Comparison of ENCODE assay signal across 8 cellular contexts in the genomic region with DNA sequence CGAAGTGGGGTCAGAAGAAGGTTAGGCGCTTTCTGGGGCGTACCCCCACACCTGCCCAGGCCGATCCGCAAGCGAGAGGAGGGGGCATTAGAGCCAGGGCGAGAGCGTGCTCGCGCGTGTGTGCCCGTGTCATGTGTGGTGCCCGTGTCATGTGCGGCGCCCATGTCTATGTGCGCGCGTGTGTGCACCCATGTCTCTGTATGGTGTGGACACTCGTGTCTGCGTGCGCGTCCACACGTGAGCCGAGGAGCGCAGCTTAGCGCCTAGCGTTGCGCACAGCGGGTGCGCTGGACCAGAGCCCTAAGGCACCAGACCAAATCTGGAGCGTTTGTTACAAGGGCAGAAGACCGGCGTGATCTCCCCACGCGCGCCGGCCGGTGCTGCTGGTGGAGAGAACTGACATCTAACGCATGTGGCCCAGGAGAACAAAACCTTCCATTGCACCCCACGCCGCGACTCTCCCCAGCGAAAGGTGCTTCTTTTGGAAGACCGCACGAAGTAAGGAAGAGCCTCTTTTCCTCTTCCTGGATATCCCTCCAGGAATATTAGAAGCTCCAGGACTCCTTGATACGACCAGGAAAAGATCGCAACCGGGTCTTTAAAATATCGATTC. TPM values are rescaled to one million over a fixed set of nuclear protein-coding genes. Genes with fewer than 3 reads are reported as not detected.
DNase-seq lines count a peak whose midpoint lies in the region; ATAC-seq and TF ChIP-seq lines count a peak whose summit lies in the region.

No MANE protein-coding gene starts in this region.

- peaks cover 9% of the 10 kb centered on the region for H3K27me3 ChIP-seq in CD8-positive, alpha-beta memory T cell (ENCODE audit: insufficient read depth, low read length, poor library complexity, severe bottlenecking)
- H3K27me3 ChIP-seq in foreskin keratinocyte: peaks cover 25% of the 10 kb centered on the region
- H3K27me3 ChIP-seq in neutrophil: peaks cover 57% of the 10 kb centered on the region
- no peaks in the 10 kb centered on the region for H3K27me3 ChIP-seq in aorta (ENCODE audit: control insufficient read depth in 1 of 2, insufficient read depth in 2 of 2, low read length in 1 of 2)

- DNase-seq in CD8-positive, alpha-beta memory T cell: peak in 4 of 5 donors; percentile 3 to 49 (median 17)
- peak; percentile 12 for DNase-seq in activated T-helper 2 cell treated with anti-CD3 and anti-CD28 coated beads, Interferon-gamma antibody, Interleukin-2, Interleukin-4, amounts not matched to agents 10 μg/mL and 5 μg/mL and 100 μg/mL, durations not matched to agents 14 hours and 24 hours and 36 hours (ENCODE audit: low spot score)
- DNase-seq in foreskin keratinocyte (peak in 1 of 2 donors; percentile 39), aorta (peak; percentile 51 to 76)
- no peak for DNase-seq in effector CD4-positive, alpha-beta T cell

- intact Hi-C loops in activated T-helper 2 cell treated with anti-CD3 and anti-CD28 coated beads, Interferon-gamma antibody, Interleukin-2, Interleukin-4, amounts not matched to agents 10 μg/mL and 5 μg/mL and 100 μg/mL, durations not matched to agents 14 hours and 24 hours and 36 hours (cut with micrococcal nuclease): loop anchor here (1.0 to 10.0 kb wide), 9 partner anchors 50 to 292 kb away; a partner anchor contains a TSS
- intact Hi-C loops in aorta (cut with DNase I): loop anchor here in 1 of 2 donors (5.0 kb wide), 1 partner anchor 70 kb away; a partner anchor contains a TSS

- H3K27ac Mint-ChIP-seq in CD8-positive, alpha-beta memory T cell: peak overlapping the region in 6 of 8 donors; percentile 1 to 82 (median 46)
- H3K27ac Mint-ChIP-seq in IgD-negative memory B cell: peak overlapping the region in 1 of 3 donors; percentile 25
- H3K27ac Mint-ChIP-seq in activated T-helper 2 cell treated with anti-CD3 and anti-CD28 coated beads, Interferon-gamma antibody, Interleukin-2, Interleukin-4, amounts not matched to agents 10 μg/mL and 5 μg/mL and 100 μg/mL, durations not matched to agents 14 hours and 24 hours and 36 hours: peak overlapping the region; percentile 59

- no peaks in the 10 kb centered on the region for H3K36me3 ChIP-seq in CD8-positive, alpha-beta memory T cell (ENCODE audit: insufficient read depth, low read length)
- H3K36me3 ChIP-seq in neutrophil (no peaks in the 10 kb centered on the region), aorta (ENCODE audit: control insufficient read depth in 1 of 2, insufficient read depth in 2 of 2, low read length in 1 of 2) (no peaks in the 10 kb centered on the region)

- peak; percentile 27 for ATAC-seq in GM21515 (IDR thresholded peaks at IDR 0.05; ENCODE audit: unreplicated experiment)
- ATAC-seq in foreskin keratinocyte: peak; percentile 30
- peak; percentile 72 for ATAC-seq in aorta (ENCODE audit: low FRiP score)

- TF ChIP-seq CTCF in foreskin keratinocyte (conservative IDR thresholded peaks at IDR 0.05): no peak
- no peak for TF ChIP-seq CTCF in neutrophil (IDR thresholded peaks at IDR 0.05)

- no peaks in the 10 kb centered on the region for H3K9me3 ChIP-seq in CD8-positive, alpha-beta memory T cell (ENCODE audit: low read length)
- H3K9me3 ChIP-seq in neutrophil (no peaks in the 10 kb centered on the region), aorta (ENCODE audit: control insufficient read depth, low read length) (no peaks in the 10 kb centered on the region)

- peaks cover 19 to 30% (median 25%) of the 10 kb centered on the region in 3 donors for H3K4me1 Mint-ChIP-seq in CD8-positive, alpha-beta memory T cell
- peaks cover 8 to 20% (median 19%) of the 10 kb centered on the region in 3 donors for H3K4me1 Mint-ChIP-seq in IgD-negative memory B cell
- peaks cover 24% of the 10 kb centered on the region for H3K4me1 Mint-ChIP-seq in activated T-helper 2 cell treated with anti-CD3 and anti-CD28 coated beads, Interferon-gamma antibody, Interleukin-2, Interleukin-4, amounts not matched to agents 10 μg/mL and 5 μg/mL and 100 μg/mL, durations not matched to agents 14 hours and 24 hours and 36 hours (ENCODE audit: low read depth)

- H3K4me3 Mint-ChIP-seq in CD8-positive, alpha-beta memory T cell: peak overlapping the region; percentile 85 to 91 (median 87)
- peak overlapping the region; percentile 59 to 93 (median 88) for H3K4me3 Mint-ChIP-seq in IgD-negative memory B cell
- H3K4me3 Mint-ChIP-seq in activated T-helper 2 cell treated with anti-CD3 and anti-CD28 coated beads, Interferon-gamma antibody, Interleukin-2, Interleukin-4, amounts not matched to agents 10 μg/mL and 5 μg/mL and 100 μg/mL, durations not matched to agents 14 hours and 24 hours and 36 hours (ENCODE audit: low read depth): peak overlapping the region; percentile 82

- peak overlapping the region; percentile 59 for H3K4me3 ChIP-seq in CD8-positive, alpha-beta memory T cell (ENCODE audit: low read length)
- H3K4me3 ChIP-seq in neutrophil (ENCODE audit: low read depth in 1 of 2, low read length in 1 of 2) (peak overlapping the region; percentile 24 to 57), aorta (ENCODE audit: low read length in 2 of 2) (peak overlapping the region in 1 of 2 donors; percentile 34)

- peaks cover 11 to 30% of the 10 kb centered on the region in 2 donors for H3K27me3 Mint-ChIP-seq in CD8-positive, alpha-beta memory T cell
- H3K27me3 Mint-ChIP-seq in IgD-negative memory B cell: peaks cover 24% of the 10 kb centered on the region
- peaks cover 10% of the 10 kb centered on the region for H3K27me3 Mint-ChIP-seq in activated T-helper 2 cell treated with anti-CD3 and anti-CD28 coated beads, Interferon-gamma antibody, Interleukin-2, Interleukin-4, amounts not matched to agents 10 μg/mL and 5 μg/mL and 100 μg/mL, durations not matched to agents 14 hours and 24 hours and 36 hours (ENCODE audit: low read depth)

- H3K27ac ChIP-seq in CD8-positive, alpha-beta memory T cell (ENCODE audit: low read depth, low read length): no peak overlapping the region
- H3K27ac ChIP-seq in foreskin keratinocyte: peak overlapping the region; percentile 90
- no peak overlapping the region for H3K27ac ChIP-seq in neutrophil
- no peak overlapping the region for H3K27ac ChIP-seq in aorta (ENCODE audit: low read depth in 1 of 2, low read length in 2 of 2)

- H3K36me3 Mint-ChIP-seq in CD8-positive, alpha-beta memory T cell: peaks cover 0 to 8% (median 6%) of the 10 kb centered on the region in 3 donors
- H3K36me3 Mint-ChIP-seq in IgD-negative memory B cell: peaks cover 3% of the 10 kb centered on the region
- H3K36me3 Mint-ChIP-seq in activated T-helper 2 cell treated with anti-CD3 and anti-CD28 coated beads, Interferon-gamma antibody, Interleukin-2, Interleukin-4, amounts not matched to agents 10 μg/mL and 5 μg/mL and 100 μg/mL, durations not matched to agents 14 hours and 24 hours and 36 hours (ENCODE audit: low read depth): no peaks in the 10 kb centered on the region

- CTCF ChIA-PET in CD8-positive, alpha-beta memory T cell (lab: Charles Lee): no interaction called here

- peaks cover 8% of the 10 kb centered on the region for H3K4me1 ChIP-seq in CD8-positive, alpha-beta memory T cell (ENCODE audit: insufficient read depth, low read length)
- peaks cover 4% of the 10 kb centered on the region for H3K4me1 ChIP-seq in foreskin keratinocyte
- H3K4me1 ChIP-seq in neutrophil (ENCODE audit: control insufficient read depth in 1 of 2, insufficient read depth in 1 of 2, low read depth in 1 of 2, low read length in 1 of 2): peaks cover 25 to 27% of the 10 kb centered on the region in 2 experiments
- no peaks in the 10 kb centered on the region for H3K4me1 ChIP-seq in aorta (ENCODE audit: control insufficient read depth in 1 of 2, insufficient read depth in 2 of 2, low read length in 2 of 2)

- WGBS in aorta, 2 donors: 1% methylated on average over 48 to 49 of the region's 49 CpGs

- H3K9me3 Mint-ChIP-seq in CD8-positive, alpha-beta memory T cell: peaks cover 0 to 5% (median 0%) of the 10 kb centered on the region in 5 donors
- H3K9me3 Mint-ChIP-seq in IgD-negative memory B cell: peaks cover 0 to 7% (median 0%) of the 10 kb centered on the region in 3 donors
- no peaks in the 10 kb centered on the region for H3K9me3 Mint-ChIP-seq in activated T-helper 2 cell treated with anti-CD3 and anti-CD28 coated beads, Interferon-gamma antibody, Interleukin-2, Interleukin-4, amounts not matched to agents 10 μg/mL and 5 μg/mL and 100 μg/mL, durations not matched to agents 14 hours and 24 hours and 36 hours

- POLR2A ChIA-PET in CD8-positive, alpha-beta memory T cell (lab: Charles Lee): interaction anchor here (1.5 kb wide), 1 partner anchor 291 kb away, joined by 3 read pairs; a partner anchor contains a TSS

RNA-seq across cellular contexts. Expression of a gene that starts 0.6 kb away (rescaled TPM):
- under 1 TPM; 0.40 to 0.70 TPM for total RNA-seq in CD8-positive, alpha-beta memory T cell
- 0.20 TPM for polyA plus RNA-seq in CD8-positive, alpha-beta memory T cell
- not detected for polyA plus RNA-seq in IgD-negative memory B cell
- 0.76 and 1.1 TPM in 2 replicates for total RNA-seq in activated T-helper 2 cell treated with anti-CD3 and anti-CD28 coated beads, Interferon-gamma antibody, Interleukin-2, Interleukin-4, amounts not matched to agents 10 μg/mL and 5 μg/mL and 100 μg/mL, durations not matched to agents 14 hours and 24 hours and 36 hours
- total RNA-seq in foreskin keratinocyte: 0.07 and 0.14 TPM in 2 replicates
- polyA plus RNA-seq in foreskin keratinocyte: 0.04 TPM in 1 of 2 replicates, not detected in the other
- total RNA-seq in aorta: 1 to 10 TPM in 1 of 2 donors, under 1 TPM in 1; 0.58 to 1.5 TPM
- polyA plus RNA-seq in aorta: under 1 TPM in 1 of 2 donors, not detected in 1; 0.26 TPM
